In genomic region chr3:124847863-124848262, GRCh38 we compare ENCODE assay signal across 1 cellular context.
TF ChIP-seq lines count a peak whose summit lies in the region.

No MANE protein-coding gene starts in this region.

TF ChIP-seq in SK-N-SH, 30 proteins besides CTCF, POLR2A, EP300 and RAD21:
- TF ChIP-seq, protein P1, sequence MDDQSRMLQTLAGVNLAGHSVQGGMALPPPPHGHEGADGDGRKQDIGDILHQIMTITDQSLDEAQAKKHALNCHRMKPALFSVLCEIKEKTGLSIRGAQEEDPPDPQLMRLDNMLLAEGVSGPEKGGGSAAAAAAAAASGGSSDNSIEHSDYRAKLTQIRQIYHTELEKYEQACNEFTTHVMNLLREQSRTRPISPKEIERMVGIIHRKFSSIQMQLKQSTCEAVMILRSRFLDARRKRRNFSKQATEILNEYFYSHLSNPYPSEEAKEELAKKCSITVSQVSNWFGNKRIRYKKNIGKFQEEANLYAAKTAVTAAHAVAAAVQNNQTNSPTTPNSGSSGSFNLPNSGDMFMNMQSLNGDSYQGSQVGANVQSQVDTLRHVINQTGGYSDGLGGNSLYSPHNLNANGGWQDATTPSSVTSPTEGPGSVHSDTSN (IDR thresholded peaks at IDR 0.05), result no peak
- TF ChIP-seq FOXM1 (IDR thresholded peaks at IDR 0.05; ENCODE audit: low read depth), result no peak
- no peak for TF ChIP-seq TAF1 (IDR thresholded peaks at IDR 0.05; ENCODE audit: borderline replicate concordance, low read depth, low read length)
- TF ChIP-seq JUND (IDR thresholded peaks at IDR 0.05), result no peak
- TF ChIP-seq FOSL2 (IDR thresholded peaks at IDR 0.05; ENCODE audit: borderline replicate concordance, low read depth), result no peak
- no peak for TF ChIP-seq NRF1 (IDR thresholded peaks at IDR 0.05; ENCODE audit: low read depth, low read length)
- TF ChIP-seq NFIC (IDR thresholded peaks at IDR 0.05; ENCODE audit: borderline replicate concordance), result no peak
- no peak for TF ChIP-seq RCOR1 (IDR thresholded peaks at IDR 0.05; ENCODE audit: low read length)
- no peak for TF ChIP-seq ZBTB33 (IDR thresholded peaks at IDR 0.05; ENCODE audit: borderline replicate concordance, low read depth)
- TF ChIP-seq, protein P2, sequence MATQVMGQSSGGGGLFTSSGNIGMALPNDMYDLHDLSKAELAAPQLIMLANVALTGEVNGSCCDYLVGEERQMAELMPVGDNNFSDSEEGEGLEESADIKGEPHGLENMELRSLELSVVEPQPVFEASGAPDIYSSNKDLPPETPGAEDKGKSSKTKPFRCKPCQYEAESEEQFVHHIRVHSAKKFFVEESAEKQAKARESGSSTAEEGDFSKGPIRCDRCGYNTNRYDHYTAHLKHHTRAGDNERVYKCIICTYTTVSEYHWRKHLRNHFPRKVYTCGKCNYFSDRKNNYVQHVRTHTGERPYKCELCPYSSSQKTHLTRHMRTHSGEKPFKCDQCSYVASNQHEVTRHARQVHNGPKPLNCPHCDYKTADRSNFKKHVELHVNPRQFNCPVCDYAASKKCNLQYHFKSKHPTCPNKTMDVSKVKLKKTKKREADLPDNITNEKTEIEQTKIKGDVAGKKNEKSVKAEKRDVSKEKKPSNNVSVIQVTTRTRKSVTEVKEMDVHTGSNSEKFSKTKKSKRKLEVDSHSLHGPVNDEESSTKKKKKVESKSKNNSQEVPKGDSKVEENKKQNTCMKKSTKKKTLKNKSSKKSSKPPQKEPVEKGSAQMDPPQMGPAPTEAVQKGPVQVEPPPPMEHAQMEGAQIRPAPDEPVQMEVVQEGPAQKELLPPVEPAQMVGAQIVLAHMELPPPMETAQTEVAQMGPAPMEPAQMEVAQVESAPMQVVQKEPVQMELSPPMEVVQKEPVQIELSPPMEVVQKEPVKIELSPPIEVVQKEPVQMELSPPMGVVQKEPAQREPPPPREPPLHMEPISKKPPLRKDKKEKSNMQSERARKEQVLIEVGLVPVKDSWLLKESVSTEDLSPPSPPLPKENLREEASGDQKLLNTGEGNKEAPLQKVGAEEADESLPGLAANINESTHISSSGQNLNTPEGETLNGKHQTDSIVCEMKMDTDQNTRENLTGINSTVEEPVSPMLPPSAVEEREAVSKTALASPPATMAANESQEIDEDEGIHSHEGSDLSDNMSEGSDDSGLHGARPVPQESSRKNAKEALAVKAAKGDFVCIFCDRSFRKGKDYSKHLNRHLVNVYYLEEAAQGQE (IDR thresholded peaks at IDR 0.05; ENCODE audit: low read depth, low read length), result no peak
- TF ChIP-seq SIN3A (IDR thresholded peaks at IDR 0.05; ENCODE audit: borderline replicate concordance, low read depth, low read length), result no peak
- TF ChIP-seq ELF1 (IDR thresholded peaks at IDR 0.05), result no peak
- TF ChIP-seq CHD2 (IDR thresholded peaks at IDR 0.05; ENCODE audit: low read length, partially characterized antibody), result no peak
- TF ChIP-seq TEAD4 (IDR thresholded peaks at IDR 0.05; ENCODE audit: borderline replicate concordance, insufficient read depth), result no peak
- no peak for TF ChIP-seq IRF3 (IDR thresholded peaks at IDR 0.05; ENCODE audit: low read depth, low read length)
- no peak for TF ChIP-seq MEF2A (IDR thresholded peaks at IDR 0.05; ENCODE audit: borderline replicate concordance, low read depth)
- TF ChIP-seq FOXJ3 (CRISPR knock-in tag; IDR thresholded peaks at IDR 0.05), result 0 out of 2 replicates have a peak, but pooled peaks have one; percentile 50
- TF ChIP-seq MXI1 (IDR thresholded peaks at IDR 0.05; ENCODE audit: low read depth, low read length), result peak; percentile 27; the same call in 1 of the 2 replicates
- TF ChIP-seq, protein P3, sequence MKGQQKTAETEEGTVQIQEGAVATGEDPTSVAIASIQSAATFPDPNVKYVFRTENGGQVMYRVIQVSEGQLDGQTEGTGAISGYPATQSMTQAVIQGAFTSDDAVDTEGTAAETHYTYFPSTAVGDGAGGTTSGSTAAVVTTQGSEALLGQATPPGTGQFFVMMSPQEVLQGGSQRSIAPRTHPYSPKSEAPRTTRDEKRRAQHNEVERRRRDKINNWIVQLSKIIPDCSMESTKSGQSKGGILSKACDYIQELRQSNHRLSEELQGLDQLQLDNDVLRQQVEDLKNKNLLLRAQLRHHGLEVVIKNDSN (IDR thresholded peaks at IDR 0.05; ENCODE audit: borderline replicate concordance, low read depth), result no peak
- no peak for TF ChIP-seq TCF12 (IDR thresholded peaks at IDR 0.05)
- no peak for TF ChIP-seq MAX (IDR thresholded peaks at IDR 0.05; ENCODE audit: low read depth)
- TF ChIP-seq GABPA (IDR thresholded peaks at IDR 0.05; ENCODE audit: low read depth), result no peak
- no peak for TF ChIP-seq RXRA (IDR thresholded peaks at IDR 0.05; ENCODE audit: borderline replicate concordance, low read depth)
- TF ChIP-seq EZH2phosphoT487 (IDR thresholded peaks at IDR 0.05; ENCODE audit: borderline replicate concordance, low read depth), result no peak
- no peak for TF ChIP-seq RFX5 (IDR thresholded peaks at IDR 0.05; ENCODE audit: low read length)
- peak; percentile 56; the same call in 1 of the 2 replicates for TF ChIP-seq GATA2 (CRISPR knock-in tag; IDR thresholded peaks at IDR 0.05)
TF ChIP-seq in SK-N-SH: peak in this region for 3.
